Comparison of ENCODE assay signal across 7 cellular contexts in the genomic region with DNA sequence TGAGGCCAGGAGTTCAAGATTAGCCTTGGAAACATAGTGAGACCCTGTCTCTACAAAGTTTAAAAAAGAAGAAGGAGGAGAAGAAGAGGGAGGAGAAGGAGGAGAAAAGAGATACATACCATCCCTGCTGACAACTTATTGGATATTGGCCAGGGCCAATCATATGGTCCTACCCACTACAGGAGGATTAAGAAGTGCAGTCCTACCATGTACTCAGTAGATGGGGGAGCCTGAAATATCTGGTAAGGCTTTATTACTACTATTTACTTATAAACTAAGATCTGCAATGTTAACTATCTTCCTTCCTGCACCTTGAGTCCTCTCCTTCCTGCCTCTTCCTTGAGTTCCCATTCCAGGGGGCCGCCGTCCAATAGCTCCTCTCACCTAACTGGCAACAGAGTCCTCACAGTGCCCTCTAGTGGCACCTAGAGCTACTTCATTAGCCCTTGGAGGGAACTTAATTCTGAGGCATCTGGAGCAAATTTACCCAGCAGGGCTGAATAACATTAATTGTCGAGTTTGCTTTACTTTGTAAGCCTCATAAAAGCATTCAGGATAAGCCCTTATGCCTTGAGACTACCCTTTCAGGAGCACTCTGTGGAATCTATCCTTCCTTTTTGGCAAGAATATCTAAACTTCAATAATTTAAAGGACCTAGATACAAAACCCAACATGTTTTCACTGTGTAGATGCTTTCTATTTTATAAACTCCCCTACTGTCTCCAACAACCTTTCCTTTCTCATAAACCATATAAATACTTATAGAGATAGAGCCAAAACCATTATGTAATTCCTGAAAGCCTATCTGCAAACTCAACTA. TPM values are rescaled to one million over a fixed set of nuclear protein-coding genes. Genes with fewer than 3 reads are reported as not detected.
DNase-seq lines count a peak whose midpoint lies in the region; ATAC-seq and TF ChIP-seq lines count a peak whose summit lies in the region.

No MANE protein-coding gene starts in this region.

- peak overlapping the region; percentile 24; the same call in 1 of the 2 replicates for H3K4me2 ChIP-seq in KMS-11
- H3K4me2 ChIP-seq in parathyroid adenoma (ENCODE audit: low read length): no peak overlapping the region

- H3K9me3 ChIP-seq in gastroesophageal sphincter (no peaks in the 10 kb centered on the region), parathyroid adenoma (ENCODE audit: control insufficient read depth, low read length) (no peaks in the 10 kb centered on the region)

- H2AFZ ChIP-seq in KMS-11 (ENCODE audit: low read depth): peak overlapping the region; percentile 28; the same call in 1 of the 2 replicates
- peak overlapping the region; percentile 10 for H2AFZ ChIP-seq in parathyroid adenoma

- ATAC-seq in gastroesophageal sphincter: peak; percentile 58
- ATAC-seq in HG03025 (IDR thresholded peaks at IDR 0.05; ENCODE audit: low FRiP score, unreplicated experiment): no peak

- 5 to 12% methylated on average over 3 of the region's 3 CpGs for WGBS in gastroesophageal sphincter (ENCODE audit: low coverage in 1 of 2), 2 donors

- no peak overlapping the region for H3K9ac ChIP-seq in KMS-11
- no peak overlapping the region for H3K9ac ChIP-seq in parathyroid adenoma

- H3K27ac ChIP-seq in KMS-11: no peak overlapping the region
- H3K27ac ChIP-seq in gastroesophageal sphincter: no peak overlapping the region
- no peak overlapping the region for H3K27ac ChIP-seq in parathyroid adenoma

- no peaks in the 10 kb centered on the region for H3K79me2 ChIP-seq in KMS-11 (ENCODE audit: insufficient read depth, low read depth)
- no peaks in the 10 kb centered on the region for H3K79me2 ChIP-seq in parathyroid adenoma

- no peak for TF ChIP-seq POLR2A in gastroesophageal sphincter (IDR thresholded peaks at IDR 0.05)

- H3K4me3 ChIP-seq in KMS-11 (IDR thresholded peaks at IDR 0.05; ENCODE audit: insufficient read depth, low read depth, low read length) (no peak overlapping the region), gastroesophageal sphincter (no peak overlapping the region), parathyroid adenoma (ENCODE audit: low read depth, low read length) (no peak overlapping the region)

- no peak for TF ChIP-seq EP300 in gastroesophageal sphincter (IDR thresholded peaks at IDR 0.05)

- peak; percentile 74 for DNase-seq in RKO (ENCODE audit: low spot score)
- peak; percentile 82 for DNase-seq in activated effector memory CD4-positive, alpha-beta T cell treated with anti-CD3 and anti-CD28 coated beads, Interleukin-2, amount 50 U/mL, for 16 hours

- H3K4me1 ChIP-seq in KMS-11 (ENCODE audit: low read depth, poor library complexity, severe bottlenecking) (peaks cover 19% of the 10 kb centered on the region), gastroesophageal sphincter (no peaks in the 10 kb centered on the region), parathyroid adenoma (no peaks in the 10 kb centered on the region)

- no peaks in the 10 kb centered on the region for H4K20me1 ChIP-seq in KMS-11 (ENCODE audit: insufficient read depth)

- TF ChIP-seq CTCF in GM12874 (IDR thresholded peaks at IDR 0.05; ENCODE audit: insufficient read depth, low read depth, low read length) (peak; percentile 76), KMS-11 (conservative IDR thresholded peaks at IDR 0.05; ENCODE audit: low read depth, low read length) (peak; percentile 70; the same call in 1 of the 2 replicates), gastroesophageal sphincter (IDR thresholded peaks at IDR 0.05) (peak; percentile 57 to 77 (median 61)), parathyroid adenoma (IDR thresholded peaks at IDR 0.05) (peak; percentile 60)

- H3K36me3 ChIP-seq in KMS-11 (ENCODE audit: insufficient read depth) (no peaks in the 10 kb centered on the region), gastroesophageal sphincter (no peaks in the 10 kb centered on the region), parathyroid adenoma (ENCODE audit: control insufficient read depth, insufficient read depth, low read length) (no peaks in the 10 kb centered on the region)

- H3K27me3 ChIP-seq in KMS-11 (ENCODE audit: insufficient read depth, low read depth): no peaks in the 10 kb centered on the region
- H3K27me3 ChIP-seq in gastroesophageal sphincter: peaks cover 5% of the 10 kb centered on the region
- no peaks in the 10 kb centered on the region for H3K27me3 ChIP-seq in parathyroid adenoma (ENCODE audit: control insufficient read depth, insufficient read depth, low read length)

RNA-seq across cellular contexts. Expression of gene RANBP6, which starts 39.1 kb away (rescaled TPM):
- total RNA-seq in gastroesophageal sphincter: 10 to 100 TPM; 14.8 to 20.2 (median 17.6) TPM
